ENCODE assay signal across 1 cellular context in the genomic region with DNA sequence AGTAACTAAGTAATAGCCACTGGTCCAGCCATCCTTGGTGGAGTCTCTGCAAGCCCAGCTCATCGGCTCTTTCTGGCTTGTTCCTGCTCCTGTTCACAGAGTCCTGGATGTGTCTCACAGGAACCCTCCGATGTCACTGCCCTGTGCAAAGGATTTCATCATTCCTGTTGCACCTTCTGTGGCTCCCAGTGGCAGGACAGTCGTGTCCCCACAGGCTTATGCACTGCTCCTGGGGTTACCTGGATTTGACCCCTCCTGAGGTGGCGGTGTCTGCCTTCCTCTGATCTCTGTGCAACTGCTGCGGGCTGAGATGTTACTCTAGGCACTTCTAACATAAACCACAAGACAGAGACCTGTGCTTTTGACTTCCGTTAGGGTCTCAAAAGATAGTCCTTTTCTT.
TF ChIP-seq lines count a peak whose summit lies in the region.

No MANE protein-coding gene starts in this region.

TF ChIP-seq in GM23338, 12 proteins besides CTCF, POLR2A, EP300 and RAD21 (continued from another document):
- TF ChIP-seq, protein P1, sequence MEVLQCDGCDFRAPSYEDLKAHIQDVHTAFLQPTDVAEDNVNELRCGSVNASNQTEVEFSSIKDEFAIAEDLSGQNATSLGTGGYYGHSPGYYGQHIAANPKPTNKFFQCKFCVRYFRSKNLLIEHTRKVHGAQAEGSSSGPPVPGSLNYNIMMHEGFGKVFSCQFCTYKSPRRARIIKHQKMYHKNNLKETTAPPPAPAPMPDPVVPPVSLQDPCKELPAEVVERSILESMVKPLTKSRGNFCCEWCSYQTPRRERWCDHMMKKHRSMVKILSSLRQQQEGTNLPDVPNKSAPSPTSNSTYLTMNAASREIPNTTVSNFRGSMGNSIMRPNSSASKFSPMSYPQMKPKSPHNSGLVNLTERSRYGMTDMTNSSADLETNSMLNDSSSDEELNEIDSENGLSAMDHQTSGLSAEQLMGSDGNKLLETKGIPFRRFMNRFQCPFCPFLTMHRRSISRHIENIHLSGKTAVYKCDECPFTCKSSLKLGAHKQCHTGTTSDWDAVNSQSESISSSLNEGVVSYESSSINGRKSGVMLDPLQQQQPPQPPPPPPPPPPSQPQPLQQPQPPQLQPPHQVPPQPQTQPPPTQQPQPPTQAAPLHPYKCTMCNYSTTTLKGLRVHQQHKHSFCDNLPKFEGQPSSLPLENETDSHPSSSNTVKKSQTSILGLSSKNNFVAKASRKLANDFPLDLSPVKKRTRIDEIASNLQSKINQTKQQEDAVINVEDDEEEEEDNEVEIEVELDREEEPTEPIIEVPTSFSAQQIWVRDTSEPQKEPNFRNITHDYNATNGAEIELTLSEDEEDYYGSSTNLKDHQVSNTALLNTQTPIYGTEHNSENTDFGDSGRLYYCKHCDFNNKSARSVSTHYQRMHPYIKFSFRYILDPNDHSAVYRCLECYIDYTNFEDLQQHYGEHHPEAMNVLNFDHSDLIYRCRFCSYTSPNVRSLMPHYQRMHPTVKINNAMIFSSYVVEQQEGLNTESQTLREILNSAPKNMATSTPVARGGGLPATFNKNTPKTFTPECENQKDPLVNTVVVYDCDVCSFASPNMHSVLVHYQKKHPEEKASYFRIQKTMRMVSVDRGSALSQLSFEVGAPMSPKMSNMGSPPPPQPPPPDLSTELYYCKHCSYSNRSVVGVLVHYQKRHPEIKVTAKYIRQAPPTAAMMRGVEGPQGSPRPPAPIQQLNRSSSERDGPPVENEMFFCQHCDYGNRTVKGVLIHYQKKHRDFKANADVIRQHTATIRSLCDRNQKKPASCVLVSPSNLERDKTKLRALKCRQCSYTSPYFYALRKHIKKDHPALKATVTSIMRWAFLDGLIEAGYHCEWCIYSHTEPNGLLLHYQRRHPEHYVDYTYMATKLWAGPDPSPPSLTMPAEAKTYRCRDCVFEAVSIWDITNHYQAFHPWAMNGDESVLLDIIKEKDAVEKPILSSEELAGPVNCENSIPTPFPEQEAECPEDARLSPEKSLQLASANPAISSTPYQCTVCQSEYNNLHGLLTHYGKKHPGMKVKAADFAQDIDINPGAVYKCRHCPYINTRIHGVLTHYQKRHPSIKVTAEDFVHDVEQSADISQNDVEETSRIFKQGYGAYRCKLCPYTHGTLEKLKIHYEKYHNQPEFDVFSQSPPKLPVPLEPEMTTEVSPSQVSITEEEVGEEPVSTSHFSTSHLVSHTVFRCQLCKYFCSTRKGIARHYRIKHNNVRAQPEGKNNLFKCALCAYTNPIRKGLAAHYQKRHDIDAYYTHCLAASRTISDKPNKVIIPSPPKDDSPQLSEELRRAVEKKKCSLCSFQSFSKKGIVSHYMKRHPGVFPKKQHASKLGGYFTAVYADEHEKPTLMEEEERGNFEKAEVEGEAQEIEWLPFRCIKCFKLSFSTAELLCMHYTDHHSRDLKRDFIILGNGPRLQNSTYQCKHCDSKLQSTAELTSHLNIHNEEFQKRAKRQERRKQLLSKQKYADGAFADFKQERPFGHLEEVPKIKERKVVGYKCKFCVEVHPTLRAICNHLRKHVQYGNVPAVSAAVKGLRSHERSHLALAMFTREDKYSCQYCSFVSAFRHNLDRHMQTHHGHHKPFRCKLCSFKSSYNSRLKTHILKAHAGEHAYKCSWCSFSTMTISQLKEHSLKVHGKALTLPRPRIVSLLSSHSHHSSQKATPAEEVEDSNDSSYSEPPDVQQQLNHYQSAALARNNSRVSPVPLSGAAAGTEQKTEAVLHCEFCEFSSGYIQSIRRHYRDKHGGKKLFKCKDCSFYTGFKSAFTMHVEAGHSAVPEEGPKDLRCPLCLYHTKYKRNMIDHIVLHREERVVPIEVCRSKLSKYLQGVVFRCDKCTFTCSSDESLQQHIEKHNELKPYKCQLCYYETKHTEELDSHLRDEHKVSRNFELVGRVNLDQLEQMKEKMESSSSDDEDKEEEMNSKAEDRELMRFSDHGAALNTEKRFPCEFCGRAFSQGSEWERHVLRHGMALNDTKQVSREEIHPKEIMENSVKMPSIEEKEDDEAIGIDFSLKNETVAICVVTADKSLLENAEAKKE (CRISPR knock-in tag; IDR thresholded peaks at IDR 0.05) = no peak
- TF ChIP-seq EZH2phosphoT487 (IDR thresholded peaks at IDR 0.05; ENCODE audit: unreplicated experiment) (no peak), ZNF331 (CRISPR knock-in tag; IDR thresholded peaks at IDR 0.05; ENCODE audit: low read depth) (no peak), NANOG (IDR thresholded peaks at IDR 0.05; ENCODE audit: borderline replicate concordance) (no peak), EZH2 (IDR thresholded peaks at IDR 0.05; ENCODE audit: low read depth, unreplicated experiment) (no peak), JUNB (IDR thresholded peaks at IDR 0.05; ENCODE audit: unreplicated experiment) (no peak), STAT1 (IDR thresholded peaks at IDR 0.05; ENCODE audit: unreplicated experiment) (no peak), POLR2AphosphoS5 (IDR thresholded peaks at IDR 0.05; ENCODE audit: low read depth) (no peak)
- TF ChIP-seq, protein P2, sequence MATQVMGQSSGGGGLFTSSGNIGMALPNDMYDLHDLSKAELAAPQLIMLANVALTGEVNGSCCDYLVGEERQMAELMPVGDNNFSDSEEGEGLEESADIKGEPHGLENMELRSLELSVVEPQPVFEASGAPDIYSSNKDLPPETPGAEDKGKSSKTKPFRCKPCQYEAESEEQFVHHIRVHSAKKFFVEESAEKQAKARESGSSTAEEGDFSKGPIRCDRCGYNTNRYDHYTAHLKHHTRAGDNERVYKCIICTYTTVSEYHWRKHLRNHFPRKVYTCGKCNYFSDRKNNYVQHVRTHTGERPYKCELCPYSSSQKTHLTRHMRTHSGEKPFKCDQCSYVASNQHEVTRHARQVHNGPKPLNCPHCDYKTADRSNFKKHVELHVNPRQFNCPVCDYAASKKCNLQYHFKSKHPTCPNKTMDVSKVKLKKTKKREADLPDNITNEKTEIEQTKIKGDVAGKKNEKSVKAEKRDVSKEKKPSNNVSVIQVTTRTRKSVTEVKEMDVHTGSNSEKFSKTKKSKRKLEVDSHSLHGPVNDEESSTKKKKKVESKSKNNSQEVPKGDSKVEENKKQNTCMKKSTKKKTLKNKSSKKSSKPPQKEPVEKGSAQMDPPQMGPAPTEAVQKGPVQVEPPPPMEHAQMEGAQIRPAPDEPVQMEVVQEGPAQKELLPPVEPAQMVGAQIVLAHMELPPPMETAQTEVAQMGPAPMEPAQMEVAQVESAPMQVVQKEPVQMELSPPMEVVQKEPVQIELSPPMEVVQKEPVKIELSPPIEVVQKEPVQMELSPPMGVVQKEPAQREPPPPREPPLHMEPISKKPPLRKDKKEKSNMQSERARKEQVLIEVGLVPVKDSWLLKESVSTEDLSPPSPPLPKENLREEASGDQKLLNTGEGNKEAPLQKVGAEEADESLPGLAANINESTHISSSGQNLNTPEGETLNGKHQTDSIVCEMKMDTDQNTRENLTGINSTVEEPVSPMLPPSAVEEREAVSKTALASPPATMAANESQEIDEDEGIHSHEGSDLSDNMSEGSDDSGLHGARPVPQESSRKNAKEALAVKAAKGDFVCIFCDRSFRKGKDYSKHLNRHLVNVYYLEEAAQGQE (IDR thresholded peaks at IDR 0.05; ENCODE audit: unreplicated experiment) = no peak
- TF ChIP-seq, protein P3, sequence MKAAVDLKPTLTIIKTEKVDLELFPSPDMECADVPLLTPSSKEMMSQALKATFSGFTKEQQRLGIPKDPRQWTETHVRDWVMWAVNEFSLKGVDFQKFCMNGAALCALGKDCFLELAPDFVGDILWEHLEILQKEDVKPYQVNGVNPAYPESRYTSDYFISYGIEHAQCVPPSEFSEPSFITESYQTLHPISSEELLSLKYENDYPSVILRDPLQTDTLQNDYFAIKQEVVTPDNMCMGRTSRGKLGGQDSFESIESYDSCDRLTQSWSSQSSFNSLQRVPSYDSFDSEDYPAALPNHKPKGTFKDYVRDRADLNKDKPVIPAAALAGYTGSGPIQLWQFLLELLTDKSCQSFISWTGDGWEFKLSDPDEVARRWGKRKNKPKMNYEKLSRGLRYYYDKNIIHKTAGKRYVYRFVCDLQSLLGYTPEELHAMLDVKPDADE (IDR thresholded peaks at IDR 0.05) = no peak
